8 cellular contexts compared by ENCODE assay signal in genomic region chr6:36666726-36667591, GRCh38.
A peak's percentile ranks its signal among the peaks of the same experiment; 100 is the strongest.
DNase-seq lines count a peak whose midpoint lies in the region; ATAC-seq lines count a peak whose summit lies in the region.

No MANE protein-coding gene starts in this region.

- intact Hi-C loops in head of caudate nucleus (cut with DNase I): no loop called here

- DNase-seq in NCI-H1417 treated with DMSO at 0.1 percent for 48 hours (lab: John Stamatoyannopoulos, UW): peak; percentile 93
- DNase-seq in T1000 (lab: John Stamatoyannopoulos, UW): peak; percentile 76
- peak; percentile 45 to 92 (median 72) for DNase-seq in head of caudate nucleus
- peak; percentile 89 for DNase-seq in pons (ENCODE audit: low spot score)
- no peak for DNase-seq in activated T-cell treated with anti-CD3 and anti-CD28 coated beads for 4 hours
- no peak for DNase-seq in 8988T

- ATAC-seq in GM18502 (IDR thresholded peaks at IDR 0.05; ENCODE audit: poor library complexity, unreplicated experiment): peak; percentile 76
- ATAC-seq in HG02642 (IDR thresholded peaks at IDR 0.05; ENCODE audit: poor library complexity, unreplicated experiment): peak; percentile 77

Comparison
In these comparisons a context has a peak if more than half of its experiments do, and no peak if none do; other contexts are left out.
1. DNase-seq: peak in NCI-H1417 treated with DMSO at 0.1 percent for 48 hours (single experiment), T1000 (single experiment), head of caudate nucleus (42 of 42) and pons (single experiment); none in activated T-cell treated with anti-CD3 and anti-CD28 coated beads for 4 hours (single experiment) and 8988T (single experiment).